14 cellular contexts compared by ENCODE assay signal in genomic region chr1:67892451-67893125, GRCh38. TPM values are rescaled to one million over a fixed set of nuclear protein-coding genes. Genes with fewer than 3 reads are reported as not detected.
"Had no signal": no experiment of that assay in that cellular context is flagged by ENCODE, and none has a peak within 500 bp of the region (broad histone marks: within the 10 kb centered on the region; RNA-seq: fewer than 3 reads in every experiment).

No MANE protein-coding gene starts in this region.

- H3K4me3 Mint-ChIP-seq: activated B cell treated with CpG ODN at 0.5 μM for 24 hours; activated CD4-positive, alpha-beta T cell treated with anti-CD3 and anti-CD28 coated beads, Interleukin-2, amount 10 ng/mL, durations not matched to agents 7 days and 5 days; activated naive CD8-positive, alpha-beta T cell treated with anti-CD3 and anti-CD28 coated beads, Interleukin-2, amount 50 U/mL, for 24 hours; immature natural killer cell; naive thymus-derived CD4-positive, alpha-beta T cell; stimulated activated effector memory CD8-positive, alpha-beta T cell treated with anti-CD3 and anti-CD28 coated beads, Interleukin-12 subunit alpha, Interleukin-12 subunit beta, amount 100 ng/mL, for 72 hours had no signal

- H3K27me3 Mint-ChIP-seq: activated B cell treated with CpG ODN at 0.5 μM for 24 hours had no signal

- H3K9me3 Mint-ChIP-seq: activated B cell treated with CpG ODN at 0.5 μM for 24 hours; activated CD4-positive, alpha-beta T cell treated with anti-CD3 and anti-CD28 coated beads, Interleukin-2, amount 10 ng/mL, durations not matched to agents 7 days and 5 days; activated naive CD8-positive, alpha-beta T cell treated with anti-CD3 and anti-CD28 coated beads, Interleukin-2, amount 50 U/mL, for 24 hours had no signal

- H3K9me3 ChIP-seq: right lobe of liver, transverse colon had no signal

- H3K27me3 ChIP-seq: right lobe of liver, transverse colon had no signal

- H3K4me3 ChIP-seq: lung, right lobe of liver, transverse colon had no signal

- H3K27ac Mint-ChIP-seq: activated B cell treated with CpG ODN at 0.5 μM for 24 hours; activated CD4-positive, alpha-beta T cell treated with anti-CD3 and anti-CD28 coated beads, Interleukin-2, amount 10 ng/mL, durations not matched to agents 7 days and 5 days; activated naive CD8-positive, alpha-beta T cell treated with anti-CD3 and anti-CD28 coated beads, Interleukin-2, amount 50 U/mL, for 24 hours; immature natural killer cell; naive thymus-derived CD4-positive, alpha-beta T cell; progenitor cell of endocrine pancreas; stimulated activated effector memory CD8-positive, alpha-beta T cell treated with anti-CD3 and anti-CD28 coated beads, Interleukin-12 subunit alpha, Interleukin-12 subunit beta, amount 100 ng/mL, for 72 hours had no signal

- H3K4me1 Mint-ChIP-seq: activated B cell treated with CpG ODN at 0.5 μM for 24 hours had no signal

- H3K27ac ChIP-seq: right lobe of liver, transverse colon had no signal

- DNase-seq: activated B cell treated with CpG ODN at 0.5 μM for 24 hours; activated CD4-positive, alpha-beta T cell treated with anti-CD3 and anti-CD28 coated beads, Interleukin-2, amount 10 ng/mL, durations not matched to agents 7 days and 5 days; activated CD8-positive, alpha-beta memory T cell treated with anti-CD3 and anti-CD28 coated beads for 24 hours; activated naive CD4-positive, alpha-beta T cell treated with Interleukin-2 at 50 U/mL for 16 hours; activated naive CD8-positive, alpha-beta T cell treated with anti-CD3 and anti-CD28 coated beads, Interleukin-2, amount 50 U/mL, for 24 hours; immature natural killer cell; left colon; naive thymus-derived CD4-positive, alpha-beta T cell; nucleus accumbens; right lobe of liver; transverse colon had no signal

- H3K36me3 Mint-ChIP-seq: immature natural killer cell; naive thymus-derived CD4-positive, alpha-beta T cell; stimulated activated effector memory CD8-positive, alpha-beta T cell treated with anti-CD3 and anti-CD28 coated beads, Interleukin-12 subunit alpha, Interleukin-12 subunit beta, amount 100 ng/mL, for 72 hours had no signal

- ATAC-seq: activated naive CD8-positive, alpha-beta T cell treated with anti-CD3 and anti-CD28 coated beads, Interleukin-2, amount 50 U/mL, for 24 hours; left colon; naive thymus-derived CD4-positive, alpha-beta T cell; right lobe of liver; stimulated activated effector memory CD8-positive, alpha-beta T cell treated with anti-CD3 and anti-CD28 coated beads, Interleukin-12 subunit alpha, Interleukin-12 subunit beta, amount 100 ng/mL, for 72 hours had no signal

- H3K36me3 ChIP-seq: right lobe of liver, transverse colon had no signal

RNA-seq across cellular contexts. Expression of gene GNG12, which starts 59.3 kb away (rescaled TPM):
- total RNA-seq: activated B cell treated with CpG ODN at 0.5 μM for 24 hours; naive thymus-derived CD4-positive, alpha-beta T cell had no signal
- polyA plus RNA-seq: naive thymus-derived CD4-positive, alpha-beta T cell had no signal
